Comparison of ENCODE assay signal across 8 cellular contexts in genomic region chr21:33231526-33231925, GRCh38. TPM values are rescaled to one million over a fixed set of nuclear protein-coding genes. Genes with fewer than 3 reads are reported as not detected.
A peak's percentile ranks its signal among the peaks of the same experiment; 100 is the strongest.
DNase-seq lines count a peak whose midpoint lies in the region; ATAC-seq and TF ChIP-seq lines count a peak whose summit lies in the region.

No MANE protein-coding gene starts in this region.

- peaks cover 37% of the 10 kb centered on the region for H3K4me1 Mint-ChIP-seq in Calu3 (ENCODE audit: low read depth, unreplicated experiment)
- H3K4me1 Mint-ChIP-seq in T-helper 1 cell treated with Interleukin-12 subunit alpha and Interleukin-12 subunit beta and Interleukin-4 antibody, amounts not matched to agents 30 μg/mL and 1 μg/mL, for 36 hours (ENCODE audit: low read depth) = peaks cover 47% of the 10 kb centered on the region

- H3K4me3 ChIP-seq in gastrocnemius medialis (peak overlapping the region in 2 of 4 donors; percentile 77 to 79), tibial artery (peak overlapping the region in 1 of 2 donors; percentile 100)

- TSS peak; percentile 47 for BruUV-seq in Calu3 (replicated peaks; lab: Mats Ljungman, UMichigan)

- TF ChIP-seq POLR2A in gastrocnemius medialis (IDR thresholded peaks at IDR 0.05) = no peak

- CTCF ChIA-PET in Calu3 (lab: Charles Lee) = no interaction called here

- intact Hi-C loops in Calu3 (cut with micrococcal nuclease; ENCODE audit: unreplicated experiment) (no loop called here), gastrocnemius medialis (cut with DNase I; ENCODE audit: low total_unique reads) (no loop called here), tibial artery (cut with DNase I; ENCODE audit: low total_unique reads) (no loop called here)

- no peaks in the 10 kb centered on the region for H3K9me3 Mint-ChIP-seq in Calu3 (ENCODE audit: low read depth, unreplicated experiment)
- no peaks in the 10 kb centered on the region for H3K9me3 Mint-ChIP-seq in T-helper 1 cell treated with Interleukin-12 subunit alpha and Interleukin-12 subunit beta and Interleukin-4 antibody, amounts not matched to agents 30 μg/mL and 1 μg/mL, for 36 hours

- H3K27ac ChIP-seq in gastrocnemius medialis = peak overlapping the region; percentile 81 to 94 (median 89)
- H3K27ac ChIP-seq in tibial artery = no peak overlapping the region

- peak overlapping the region; percentile 77 for H3K4me3 Mint-ChIP-seq in Calu3 (ENCODE audit: low read depth, unreplicated experiment)
- H3K4me3 Mint-ChIP-seq in T-helper 1 cell treated with Interleukin-12 subunit alpha and Interleukin-12 subunit beta and Interleukin-4 antibody, amounts not matched to agents 30 μg/mL and 1 μg/mL, for 36 hours = peak overlapping the region; percentile 94

- H3K36me3 ChIP-seq in gastrocnemius medialis = no peaks in the 10 kb centered on the region
- no peaks in the 10 kb centered on the region for H3K36me3 ChIP-seq in tibial artery

- no peak for TF ChIP-seq CTCF in Calu3 (IDR thresholded peaks at IDR 0.05; ENCODE audit: unreplicated experiment)
- no peak for TF ChIP-seq CTCF in gastrocnemius medialis (IDR thresholded peaks at IDR 0.05 in 4 of 5, conservative IDR thresholded peaks at IDR 0.05 in 1 of 5)
- no peak for TF ChIP-seq CTCF in tibial artery (IDR thresholded peaks at IDR 0.05)

- DNase-seq in Calu3 = no peak
- peak; percentile 11 for DNase-seq in dermis blood vessel endothelial cell
- DNase-seq in gastrocnemius medialis = no peak
- DNase-seq in RPMI8226 = no peak
- DNase-seq in tibial artery = no peak

- H3K27me3 Mint-ChIP-seq in Calu3 (ENCODE audit: unreplicated experiment) = no peaks in the 10 kb centered on the region
- H3K27me3 Mint-ChIP-seq in T-helper 1 cell treated with Interleukin-12 subunit alpha and Interleukin-12 subunit beta and Interleukin-4 antibody, amounts not matched to agents 30 μg/mL and 1 μg/mL, for 36 hours (ENCODE audit: low read depth) = peaks cover 3% of the 10 kb centered on the region

- H3K27me3 ChIP-seq in gastrocnemius medialis = no peaks in the 10 kb centered on the region
- no peaks in the 10 kb centered on the region for H3K27me3 ChIP-seq in tibial artery

- H3K9me3 ChIP-seq in gastrocnemius medialis (no peaks in the 10 kb centered on the region), tibial artery (no peaks in the 10 kb centered on the region)

- H3K36me3 Mint-ChIP-seq in Calu3 (ENCODE audit: insufficient read depth, unreplicated experiment) = peaks cover 22% of the 10 kb centered on the region
- H3K36me3 Mint-ChIP-seq in T-helper 1 cell treated with Interleukin-12 subunit alpha and Interleukin-12 subunit beta and Interleukin-4 antibody, amounts not matched to agents 30 μg/mL and 1 μg/mL, for 36 hours (ENCODE audit: low read depth) = peaks cover 27% of the 10 kb centered on the region

- H3K4me1 ChIP-seq in gastrocnemius medialis = peaks cover 29 to 39% of the 10 kb centered on the region in 2 donors
- peaks cover 0 to 35% (median 8%) of the 10 kb centered on the region in 4 donors for H3K4me1 ChIP-seq in tibial artery

- ATAC-seq in gastrocnemius medialis (no peak), HG02798 (IDR thresholded peaks at IDR 0.05; ENCODE audit: poor library complexity, unreplicated experiment) (no peak), HG02610 (IDR thresholded peaks at IDR 0.05; ENCODE audit: unreplicated experiment) (no peak)

- H3K27ac Mint-ChIP-seq in Calu3 (ENCODE audit: unreplicated experiment) = peak overlapping the region; percentile 12
- H3K27ac Mint-ChIP-seq in T-helper 1 cell treated with Interleukin-12 subunit alpha and Interleukin-12 subunit beta and Interleukin-4 antibody, amounts not matched to agents 30 μg/mL and 1 μg/mL, for 36 hours = peak overlapping the region; percentile 85

- in situ Hi-C loops in gastrocnemius medialis (cut with MboI; ENCODE audit: low sequenced_read_pairs in 4 of 4) = no loop called here

RNA-seq across cellular contexts. Expression of gene IFNAR2, which starts 1.8 kb away (rescaled TPM):
- 25.5 and 31.0 TPM in 2 replicates for total RNA-seq in Calu3 (2022)
- total RNA-seq in dermis blood vessel endothelial cell = 12.4 and 19.4 TPM in 2 replicates
- total RNA-seq in gastrocnemius medialis = 1 to 10 TPM; 3.4 to 8.0 (median 4.7) TPM

RNA-seq across cellular contexts. Expression of gene IL10RB, which starts 34.6 kb away (rescaled TPM):
- total RNA-seq in Calu3 (2022) (16.0 and 18.2 TPM in 2 replicates), dermis blood vessel endothelial cell (55.0 and 55.5 TPM in 2 replicates), gastrocnemius medialis (10 to 100 TPM; 11.4 to 17.1 (median 14.0) TPM)

Comparison
In these comparisons a context has a peak if more than half of its experiments do, and no peak if none do; other contexts are left out.
1. H3K27ac ChIP-seq: peak in gastrocnemius medialis (4 of 4); none in tibial artery (0 of 2).